ENCODE assay signal across 16 cellular contexts in the genomic region with DNA sequence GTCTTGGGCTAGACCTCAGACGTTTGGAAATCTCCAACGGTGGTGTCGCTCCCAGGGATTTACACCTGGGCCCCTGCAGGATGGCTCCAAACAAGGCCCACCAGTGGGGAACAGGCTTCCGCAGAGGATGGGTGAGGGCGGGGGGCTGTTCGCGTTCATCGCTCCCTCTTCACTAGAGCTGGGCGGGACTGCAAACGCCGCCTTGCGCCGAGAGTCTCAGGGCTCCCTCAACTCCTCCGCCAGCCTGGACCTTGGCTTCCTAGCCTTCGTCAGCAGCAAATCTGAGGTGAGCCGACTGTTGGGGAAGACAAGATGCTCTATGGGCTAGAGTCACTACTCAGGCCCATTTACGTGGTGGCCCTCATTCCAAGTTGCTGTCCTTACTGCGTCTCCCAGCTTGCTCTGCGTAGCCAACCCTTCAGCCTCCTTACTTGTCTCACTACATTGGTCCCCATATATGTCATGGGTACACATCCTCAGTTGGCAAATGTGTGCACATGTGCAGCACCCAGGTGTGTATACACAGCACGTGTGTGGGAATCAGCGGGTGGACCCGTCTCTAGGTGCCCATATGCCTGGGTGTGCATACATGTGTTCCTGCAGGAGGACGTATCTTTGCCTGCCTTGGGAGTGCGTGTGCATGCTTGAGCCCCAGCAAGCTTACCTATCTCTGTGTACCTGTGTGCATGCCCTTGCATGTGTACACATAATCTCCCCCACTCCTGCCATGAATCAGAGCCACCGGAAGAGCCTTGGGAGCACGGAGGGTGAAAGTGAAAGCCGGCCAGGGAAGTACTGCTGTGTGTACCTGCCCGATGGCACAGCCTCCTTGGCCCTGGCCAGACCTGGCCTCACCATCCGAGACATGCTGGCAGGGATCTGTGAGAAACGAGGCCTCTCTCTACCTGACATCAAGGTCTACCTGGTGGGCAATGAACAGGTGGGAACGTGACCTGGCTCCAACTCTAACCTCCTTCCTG. TPM values are rescaled to one million over a fixed set of nuclear protein-coding genes. Genes with fewer than 3 reads are reported as not detected.
A peak's percentile ranks its signal among the peaks of the same experiment; 100 is the strongest.
DNase-seq lines count a peak whose midpoint lies in the region; ATAC-seq and TF ChIP-seq lines count a peak whose summit lies in the region.
"Had no signal": no experiment of that assay in that cellular context is flagged by ENCODE, and none has a peak within 500 bp of the region (broad histone marks: within the 10 kb centered on the region; RNA-seq: fewer than 3 reads in every experiment).

No MANE protein-coding gene starts in this region.

- DNase-seq in Caco-2 = no peak
- no peak for DNase-seq in activated CD8-positive, alpha-beta T cell treated with anti-CD3 and anti-CD28 coated beads for 36 hours
- DNase-seq in foreskin keratinocyte = peak; percentile 71 to 79
- no peak for DNase-seq in neuronal stem cell (ENCODE audit: low spot score)
- DNase-seq in foreskin melanocyte = no peak
- no peak for DNase-seq in D341Med (ENCODE audit: low spot score)
- DNase-seq in activated CD4-positive, CD25-positive, alpha-beta regulatory T cell treated with anti-CD3 and anti-CD28 coated beads, Interleukin-2, amount 50 U/mL, for 72 hours = no peak
- DNase-seq: activated CD4-positive, CD25-positive, alpha-beta regulatory T cell; heart left ventricle; midbrain; NCI-H1436; Right ventricle myocardium superior had no signal

- H4K91ac ChIP-seq in neuronal stem cell (ENCODE audit: low read depth, low read length, poor library complexity) = no peak overlapping the region

- CTCF ChIA-PET in Caco-2 (lab: Charles Lee) = interaction anchor here (0.7 to 2.7 kb wide), 13 partner anchors 10 to 129 kb away, joined by 3 to 31 read pairs (median 5); a partner anchor contains a TSS
- CTCF ChIA-PET in activated CD8-positive, alpha-beta T cell treated with anti-CD3 and anti-CD28 coated beads for 36 hours (lab: Charles Lee) = interaction anchor here (1.0 to 8.4 kb wide), 20 partner anchors 9 to 256 kb away, joined by 3 to 86 read pairs (median 6); a partner anchor contains a TSS

- H3K4ac ChIP-seq in neuronal stem cell (ENCODE audit: low read length) = no peak overlapping the region

- no peak overlapping the region for H2BK120ac ChIP-seq in neuronal stem cell (ENCODE audit: low read depth, low read length)

- peak overlapping the region; percentile 96 for H3K23ac ChIP-seq in neuronal stem cell (ENCODE audit: low read depth, low read length, poor library complexity)

- peak overlapping the region; percentile 87 for H2AK5ac ChIP-seq in neuronal stem cell (ENCODE audit: low read depth, low read length)

- H3K14ac ChIP-seq in neuronal stem cell (ENCODE audit: low read length) = no peak overlapping the region

- H3K4me3 ChIP-seq in Caco-2 (ENCODE audit: low read depth, low read length) = no peak overlapping the region
- H3K4me3 ChIP-seq in neuronal stem cell (ENCODE audit: low read length in 2 of 2) = no peak overlapping the region
- H3K4me3 ChIP-seq: BLaER1 treated with 17β-estradiol and CSF1 and Interleukin-3, amounts not matched to agents 10 nM and 100 nM had no signal

- H4K8ac ChIP-seq in neuronal stem cell (ENCODE audit: low read depth, low read length) = no peak overlapping the region

- H3K4me2 ChIP-seq in neuronal stem cell (ENCODE audit: insufficient read depth, low read length, poor library complexity, severe bottlenecking) = no peak overlapping the region

- intact Hi-C loops in Caco-2 (cut with micrococcal nuclease; ENCODE audit: unreplicated experiment) = no loop called here
- intact Hi-C loops in activated CD8-positive, alpha-beta T cell treated with anti-CD3 and anti-CD28 coated beads for 36 hours (cut with micrococcal nuclease) = no loop called here

- peak overlapping the region; percentile 87 for H2BK12ac ChIP-seq in neuronal stem cell (ENCODE audit: low read length)

- H3K4me1 ChIP-seq in Caco-2 = peaks cover 22% of the 10 kb centered on the region
- H3K4me1 ChIP-seq in foreskin keratinocyte = peaks cover 12% of the 10 kb centered on the region
- peaks cover 18 to 19% of the 10 kb centered on the region in 2 donors for H3K4me1 ChIP-seq in neuronal stem cell (ENCODE audit: control insufficient read depth in 2 of 2, insufficient read depth in 1 of 2, low read depth in 1 of 2, low read length in 2 of 2)

- H3K27me3 Mint-ChIP-seq in Caco-2 (ENCODE audit: insufficient read depth, unreplicated experiment) = no peaks in the 10 kb centered on the region
- H3K27me3 Mint-ChIP-seq in activated CD8-positive, alpha-beta T cell treated with anti-CD3 and anti-CD28 coated beads for 36 hours = no peaks in the 10 kb centered on the region
- H3K27me3 Mint-ChIP-seq: activated naive CD4-positive, alpha-beta T cell treated with anti-CD3 and anti-CD28 coated beads, Interleukin-2, amount 10 ng/mL, durations not matched to agents 7 days and 5 days had no signal

- no peak overlapping the region for H3K9ac ChIP-seq in neuronal stem cell (ENCODE audit: low read depth, low read length, poor library complexity)

- ATAC-seq in activated CD8-positive, alpha-beta T cell treated with anti-CD3 and anti-CD28 coated beads for 36 hours = no peak
- ATAC-seq in foreskin keratinocyte = peak; percentile 18
- ATAC-seq in HG02973 (IDR thresholded peaks at IDR 0.05; ENCODE audit: unreplicated experiment) = no peak

- peak overlapping the region; percentile 95 for H2BK15ac ChIP-seq in neuronal stem cell (ENCODE audit: low read length)

- H3K27ac Mint-ChIP-seq in Caco-2 (ENCODE audit: unreplicated experiment) = peak overlapping the region; percentile 36
- H3K27ac Mint-ChIP-seq in activated CD8-positive, alpha-beta T cell treated with anti-CD3 and anti-CD28 coated beads for 36 hours = peak overlapping the region; percentile 25

- H3K36me3 ChIP-seq in Caco-2 (ENCODE audit: control insufficient read depth, insufficient read depth, low read length) (no peaks in the 10 kb centered on the region; the same call in 1 of the 2 replicates), neuronal stem cell (replicated peaks in 1 of 2; ENCODE audit: control insufficient read depth in 2 of 2, insufficient read depth in 2 of 2, low read length in 2 of 2) (peaks cover 2 to 7% of the 10 kb centered on the region in 2 donors)

- peak overlapping the region; percentile 25 for H3K18ac ChIP-seq in neuronal stem cell (ENCODE audit: low read length)

- peak overlapping the region; percentile 67 for H2BK5ac ChIP-seq in neuronal stem cell (ENCODE audit: low read length)

- peak overlapping the region; percentile 31 for H3K4me3 Mint-ChIP-seq in Caco-2 (ENCODE audit: unreplicated experiment)
- no peak overlapping the region for H3K4me3 Mint-ChIP-seq in activated CD8-positive, alpha-beta T cell treated with anti-CD3 and anti-CD28 coated beads for 36 hours
- H3K4me3 Mint-ChIP-seq: activated naive CD4-positive, alpha-beta T cell treated with anti-CD3 and anti-CD28 coated beads, Interleukin-2, amount 10 ng/mL, durations not matched to agents 7 days and 5 days had no signal

- no TSS peak for BruUV-seq in Caco-2 (replicated peaks; lab: Mats Ljungman, UMichigan)

- POLR2A ChIA-PET in Caco-2 (lab: Charles Lee) = interaction anchor here (0.7 to 2.6 kb wide), 2 partner anchors 11 to 17 kb away, joined by 3 to 22 read pairs; a partner anchor contains a TSS
- POLR2A ChIA-PET in activated CD8-positive, alpha-beta T cell treated with anti-CD3 and anti-CD28 coated beads for 36 hours (lab: Charles Lee) = interaction anchor here (1.1 to 2.0 kb wide), 2 partner anchors 17 to 22 kb away, joined by 3 to 9 read pairs; a partner anchor contains a TSS

- no peaks in the 10 kb centered on the region for H3K36me3 Mint-ChIP-seq in Caco-2 (ENCODE audit: insufficient read depth, unreplicated experiment)
- peaks cover 38% of the 10 kb centered on the region for H3K36me3 Mint-ChIP-seq in activated CD8-positive, alpha-beta T cell treated with anti-CD3 and anti-CD28 coated beads for 36 hours (ENCODE audit: low read depth)

- no CpG with 5 or more reads among the region's 31 CpGs for whole genome bisulfite sequencing in neuronal stem cell (ENCODE audit: extremely low coverage in 2 of 2, insufficient read length in 2 of 2, insufficient replicate concordance in 1 of 2), 2 donors

- H3K9me3 Mint-ChIP-seq in Caco-2 (ENCODE audit: unreplicated experiment) = no peaks in the 10 kb centered on the region
- no peaks in the 10 kb centered on the region for H3K9me3 Mint-ChIP-seq in activated CD8-positive, alpha-beta T cell treated with anti-CD3 and anti-CD28 coated beads for 36 hours
- H3K9me3 Mint-ChIP-seq: activated naive CD4-positive, alpha-beta T cell treated with anti-CD3 and anti-CD28 coated beads, Interleukin-2, amount 10 ng/mL, durations not matched to agents 7 days and 5 days had no signal

- H3K9me3 ChIP-seq in Caco-2 (no peaks in the 10 kb centered on the region), neuronal stem cell (replicated peaks in 1 of 2; ENCODE audit: control insufficient read depth in 2 of 2, insufficient read depth in 1 of 2, low read depth in 1 of 2, low read length in 2 of 2) (peaks cover 0 to 2% of the 10 kb centered on the region in 2 donors)
- H3K9me3 ChIP-seq: BLaER1 treated with 17β-estradiol and CSF1 and Interleukin-3, amounts not matched to agents 10 nM and 100 nM; heart left ventricle had no signal

- H3K4me1 Mint-ChIP-seq in Caco-2 (ENCODE audit: low read depth, unreplicated experiment) = peaks cover 15% of the 10 kb centered on the region
- peaks cover 69% of the 10 kb centered on the region for H3K4me1 Mint-ChIP-seq in activated CD8-positive, alpha-beta T cell treated with anti-CD3 and anti-CD28 coated beads for 36 hours (ENCODE audit: low read depth)

- no peak for TF ChIP-seq CTCF in Caco-2 (IDR thresholded peaks at IDR 0.05; ENCODE audit: insufficient read depth in 1 of 2, low read depth in 1 of 2, low read length in 1 of 2, severe bottlenecking in 1 of 2, unreplicated experiment in 1 of 2)
- no peak for TF ChIP-seq CTCF in activated CD8-positive, alpha-beta T cell treated with anti-CD3 and anti-CD28 coated beads for 36 hours (IDR thresholded peaks at IDR 0.05)
- no peak for TF ChIP-seq CTCF in foreskin keratinocyte (conservative IDR thresholded peaks at IDR 0.05)

- H3K27ac ChIP-seq in foreskin keratinocyte = no peak overlapping the region
- no peak overlapping the region for H3K27ac ChIP-seq in neuronal stem cell (replicated peaks; ENCODE audit: low read length)

- H3K27me3 ChIP-seq in Caco-2 (replicated peaks; ENCODE audit: control insufficient read depth, insufficient read depth, low read length) (no peaks in the 10 kb centered on the region), foreskin keratinocyte (no peaks in the 10 kb centered on the region), neuronal stem cell (ENCODE audit: control insufficient read depth in 3 of 3, insufficient read depth in 3 of 3, low read depth in 1 of 3, low read length in 3 of 3) (peaks cover 0 to 19% (median 0%) of the 10 kb centered on the region in 3 experiments)
- H3K27me3 ChIP-seq: BLaER1 treated with 17β-estradiol and CSF1 and Interleukin-3, amounts not matched to agents 10 nM and 100 nM; heart left ventricle had no signal

- H3K79me1 ChIP-seq in neuronal stem cell (ENCODE audit: low read depth, low read length) = no peaks in the 10 kb centered on the region

- no peak overlapping the region for H2AFZ ChIP-seq in neuronal stem cell (ENCODE audit: low read length)

RNA-seq across cellular contexts. Expression of a gene that starts 10.5 kb away (rescaled TPM):
- total RNA-seq in Caco-2 (2022) (15.2 and 16.7 TPM in 2 replicates), foreskin keratinocyte (19.6 and 22.1 TPM in 2 replicates)
- total RNA-seq in activated CD8-positive, alpha-beta T cell treated with anti-CD3 and anti-CD28 coated beads for 36 hours = 10 to 100 TPM; 50.4 to 52.5 TPM
- polyA plus RNA-seq in foreskin keratinocyte = 20.2 and 22.1 TPM in 2 replicates
- 26.4 TPM for polyA plus RNA-seq in neuronal stem cell (2013, experiment 1 of 2)
- polyA plus RNA-seq in neuronal stem cell (2013, experiment 2 of 2) = 20.9 TPM

RNA-seq across cellular contexts. Expression of a gene that starts 16.0 kb away (rescaled TPM):
- total RNA-seq in Caco-2 (2022) (not detected in 2 replicates), foreskin keratinocyte (not detected in 2 replicates)
- total RNA-seq in activated CD8-positive, alpha-beta T cell treated with anti-CD3 and anti-CD28 coated beads for 36 hours = under 1 TPM; 0.29 to 0.43 TPM
- not detected in 2 replicates for polyA plus RNA-seq in foreskin keratinocyte
- polyA plus RNA-seq in neuronal stem cell (2013, experiment 1 of 2) = not detected
- not detected for polyA plus RNA-seq in neuronal stem cell (2013, experiment 2 of 2)
- total RNA-seq: heart left ventricle, Right ventricle myocardium superior, smooth muscle cell had no signal
- polyA plus RNA-seq: heart left ventricle, smooth muscle cell had no signal

RNA-seq across cellular contexts. Expression of a gene that starts 16.8 kb away (rescaled TPM):
- total RNA-seq in Caco-2 (2022) = 240 and 241 TPM in 2 replicates
- total RNA-seq in activated CD8-positive, alpha-beta T cell treated with anti-CD3 and anti-CD28 coated beads for 36 hours = 10 to 100 TPM; 79.9 to 87.5 TPM
- 148 TPM in 2 replicates for total RNA-seq in foreskin keratinocyte
- polyA plus RNA-seq in foreskin keratinocyte = 187 and 188 TPM in 2 replicates
- polyA plus RNA-seq in neuronal stem cell (2013, experiment 1 of 2) = 131 TPM
- 132 TPM for polyA plus RNA-seq in neuronal stem cell (2013, experiment 2 of 2)

RNA-seq across cellular contexts. Expression of a gene that starts 32.2 kb away (rescaled TPM):
- total RNA-seq in Caco-2 (2022) (not detected in 2 replicates), foreskin keratinocyte (not detected in 2 replicates)
- total RNA-seq in activated CD8-positive, alpha-beta T cell treated with anti-CD3 and anti-CD28 coated beads for 36 hours = not detected
- polyA plus RNA-seq in foreskin keratinocyte = not detected in 2 replicates
- polyA plus RNA-seq in neuronal stem cell (2013, experiment 1 of 2) = not detected
- not detected for polyA plus RNA-seq in neuronal stem cell (2013, experiment 2 of 2)
- total RNA-seq: heart left ventricle, Right ventricle myocardium superior, smooth muscle cell had no signal
- polyA plus RNA-seq: heart left ventricle, smooth muscle cell had no signal

RNA-seq across cellular contexts. Expression of a gene that starts 41.1 kb away (rescaled TPM):
- 13.3 and 14.0 TPM in 2 replicates for total RNA-seq in Caco-2 (2022)
- total RNA-seq in activated CD8-positive, alpha-beta T cell treated with anti-CD3 and anti-CD28 coated beads for 36 hours = 1 to 10 TPM; 7.9 TPM
- 6.0 and 9.7 TPM in 2 replicates for total RNA-seq in foreskin keratinocyte
- polyA plus RNA-seq in foreskin keratinocyte = 11.8 and 12.3 TPM in 2 replicates
- polyA plus RNA-seq in neuronal stem cell (2013, experiment 1 of 2) = 2.1 TPM
- polyA plus RNA-seq in neuronal stem cell (2013, experiment 2 of 2) = 2.5 TPM
- total RNA-seq: Right ventricle myocardium superior had no signal

Comparison
In these comparisons a context has a peak if more than half of its experiments do, and no peak if none do; other contexts are left out.
1. DNase-seq: peak in foreskin keratinocyte (2 of 2); none in Caco-2 (0 of 2), activated CD8-positive, alpha-beta T cell treated with anti-CD3 and anti-CD28 coated beads for 36 hours (single experiment), neuronal stem cell (single experiment), foreskin melanocyte (single experiment), D341Med (single experiment) and activated CD4-positive, CD25-positive, alpha-beta regulatory T cell treated with anti-CD3 and anti-CD28 coated beads, Interleukin-2, amount 50 U/mL, for 72 hours (single experiment).